In genomic region chr2:121080013-121080772, GRCh38 we compare ENCODE assay signal across 8 cellular contexts.
A peak's percentile ranks its signal among the peaks of the same experiment; 100 is the strongest.
DNase-seq lines count a peak whose midpoint lies in the region; ATAC-seq, FAIRE-seq and TF ChIP-seq lines count a peak whose summit lies in the region.

No MANE protein-coding gene starts in this region.

- H3K4me1 ChIP-seq in neutrophil (ENCODE audit: control insufficient read depth in 1 of 2, insufficient read depth in 1 of 2, low read depth in 1 of 2, low read length in 1 of 2) = no peaks in the 10 kb centered on the region

- no peaks in the 10 kb centered on the region for H3K36me3 ChIP-seq in neutrophil

- peaks cover 28% of the 10 kb centered on the region for H3K27me3 ChIP-seq in neutrophil

- DNase-seq in AG20443 (ENCODE audit: low spot score) (peak; percentile 78), GM18507 (ENCODE audit: extremely low spot score, insufficient read length, low read depth) (no peak), NCI-H2227 treated with DMSO at 0.1 percent for 48 hours (lab: John Stamatoyannopoulos, UW) (peak; percentile 70), activated T-cell treated with anti-CD3 and anti-CD28 coated beads for 1 hour (ENCODE audit: low read depth) (peak; percentile 28), fibroblast of gingiva (ENCODE audit: low read depth) (peak; percentile 10), putamen (ENCODE audit: low spot score) (no peak)

- H3K27ac ChIP-seq in neutrophil = no peak overlapping the region

- no peaks in the 10 kb centered on the region for H3K9me3 ChIP-seq in neutrophil

- FAIRE-seq in GM18507 (lab: Jason Lieb, UNC) = peak; percentile 73

- peak; percentile 87 for TF ChIP-seq CTCF in neutrophil (IDR thresholded peaks at IDR 0.05)

- ATAC-seq in HG03521 (IDR thresholded peaks at IDR 0.05; ENCODE audit: unreplicated experiment) = no peak

- no peak overlapping the region for H3K4me3 ChIP-seq in neutrophil (ENCODE audit: low read depth in 1 of 2, low read length in 1 of 2)

Comparison
In these comparisons a context has a peak if more than half of its experiments do, and no peak if none do; other contexts are left out.
1. DNase-seq: peak in AG20443 (single experiment), NCI-H2227 treated with DMSO at 0.1 percent for 48 hours (single experiment), activated T-cell treated with anti-CD3 and anti-CD28 coated beads for 1 hour (single experiment) and fibroblast of gingiva (single experiment); none in GM18507 (single experiment) and putamen (single experiment).